ENCODE assay signal across 14 cellular contexts in the genomic region with DNA sequence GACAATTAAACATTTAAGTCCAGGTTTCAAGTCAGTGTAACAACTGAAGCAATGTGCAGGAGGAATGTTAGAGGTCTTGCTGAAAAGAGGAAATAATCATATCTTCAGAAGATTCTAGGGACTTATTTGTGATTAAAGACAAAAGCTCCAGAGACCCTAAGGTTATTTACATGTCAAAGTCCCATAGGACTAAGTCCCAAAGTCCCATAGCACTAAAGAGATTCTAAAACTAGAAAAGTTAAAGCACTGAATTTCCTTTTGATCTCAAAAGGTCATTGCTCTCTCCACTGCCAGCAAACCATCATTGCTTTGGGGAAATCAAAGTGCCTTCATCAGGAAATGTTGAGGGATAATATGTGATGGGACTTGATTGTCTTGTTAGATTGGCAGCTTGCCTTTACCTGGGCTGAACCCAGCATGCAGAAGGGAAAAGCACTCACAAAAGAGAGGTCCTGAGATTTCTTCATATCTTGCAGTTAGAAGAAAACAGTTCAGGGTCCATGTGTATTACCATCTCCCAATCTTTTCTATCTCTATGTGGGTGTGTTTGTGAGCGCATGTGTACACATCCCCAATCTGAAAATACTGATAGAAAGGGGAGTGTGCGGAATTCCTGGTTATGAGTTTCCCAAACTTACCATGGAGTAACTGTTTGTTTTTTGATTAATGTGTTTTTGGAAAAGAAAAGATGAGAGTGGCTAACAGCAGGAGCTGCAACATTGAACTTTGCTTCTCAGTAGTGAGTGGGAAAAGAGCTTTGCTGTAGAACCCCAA.
"Had no signal": no experiment of that assay in that cellular context is flagged by ENCODE, and none has a peak within 500 bp of the region (broad histone marks: within the 10 kb centered on the region; RNA-seq: fewer than 3 reads in every experiment).

No MANE protein-coding gene starts in this region.

- ATAC-seq: effector memory CD8-positive, alpha-beta T cell; lower lobe of right lung had no signal

- H3K4me1 ChIP-seq: lower lobe of right lung had no signal

- DNase-seq: activated CD4-positive, alpha-beta memory T cell treated with anti-CD3 and anti-CD28 coated beads for 36 hours; activated CD4-positive, CD25-positive, alpha-beta regulatory T cell treated with anti-CD3 and anti-CD28 coated beads, Interleukin-2, amount 50 U/mL, for 72 hours; activated naive CD4-positive, alpha-beta T cell treated with Interleukin-2 at 50 U/mL for 16 hours; effector memory CD8-positive, alpha-beta T cell; hypothalamus; kidney glomerular epithelial cell; lower lobe of right lung; naive B cell; posterior cingulate gyrus; small intestine; stimulated activated naive CD4-positive, alpha-beta T cell; substantia nigra; T-helper 2 cell; transverse colon had no signal

- H3K4me3 ChIP-seq: lower lobe of right lung, transverse colon had no signal

- H3K27ac ChIP-seq: lower lobe of right lung, transverse colon had no signal

- H3K9me3 ChIP-seq: lower lobe of right lung, transverse colon had no signal

- FAIRE-seq: small intestine had no signal

- H3K27me3 ChIP-seq: transverse colon had no signal
